In genomic region chr6:13296536-13296997, GRCh38 we compare ENCODE assay signal across 16 cellular contexts. TPM values are rescaled to one million over a fixed set of nuclear protein-coding genes. Genes with fewer than 3 reads are reported as not detected.
DNase-seq lines count a peak whose midpoint lies in the region; ATAC-seq, FAIRE-seq and TF ChIP-seq lines count a peak whose summit lies in the region.
"Had no signal": no experiment of that assay in that cellular context is flagged by ENCODE, and none has a peak within 500 bp of the region (broad histone marks: within the 10 kb centered on the region; RNA-seq: fewer than 3 reads in every experiment).

No MANE protein-coding gene starts in this region.

- DNase-seq in GM12865 (ENCODE audit: low read depth) = peak; percentile 20
- peak; percentile 57 for DNase-seq in GM23338 (ENCODE audit: low spot score)
- peak; percentile 40 for DNase-seq in NCI-H345 (lab: John Stamatoyannopoulos, UW)
- no peak for DNase-seq in HepG2 (ENCODE audit: low spot score)
- DNase-seq in OCI-M2 (lab: John Stamatoyannopoulos, UW; ENCODE audit: unreplicated experiment) = no peak
- no peak for DNase-seq in NCI-H1105 treated with DMSO at 0.1 percent for 48 hours (lab: John Stamatoyannopoulos, UW)
- DNase-seq in tibial nerve (ENCODE audit: low spot score in 2 of 2) = no peak
- DNase-seq: activated CD4-positive, alpha-beta T cell treated with anti-CD3 and anti-CD28 coated beads for 4 hours; AML-193; kidney; mucosa of descending colon; MV-4-11; substantia nigra had no signal

- H3K4me2 ChIP-seq in GM23338 (no peak overlapping the region), HepG2 (ENCODE audit: low read depth, low read length) (no peak overlapping the region)

- H3K27ac ChIP-seq in GM23338 (ENCODE audit: low read depth) = no peak overlapping the region
- no peak overlapping the region for H3K27ac ChIP-seq in HepG2 (ENCODE audit: extremely low read length, insufficient read depth, low read length)
- no peak overlapping the region for H3K27ac ChIP-seq in tibial nerve

- TF ChIP-seq RAD21 in HepG2 (CRISPR knock-in tag; IDR thresholded peaks at IDR 0.05) = no peak

- intact Hi-C loops in HepG2 (cut with micrococcal nuclease; ENCODE audit: unreplicated experiment) = no loop called here

- H3K79me2 ChIP-seq in GM23338 (replicated peaks; ENCODE audit: insufficient read depth) (no peaks in the 10 kb centered on the region; the same call in 1 of the 2 replicates), HepG2 (ENCODE audit: insufficient read depth, low read length) (no peaks in the 10 kb centered on the region)

- H2AFZ ChIP-seq in GM23338 (no peak overlapping the region), HepG2 (ENCODE audit: low read length) (no peak overlapping the region)

- peaks cover 49% of the 10 kb centered on the region for H3K36me3 Mint-ChIP-seq in GM23338 (ENCODE audit: low read depth)

- H3K27ac Mint-ChIP-seq in GM23338 = peak overlapping the region; percentile 50
- H3K27ac Mint-ChIP-seq: activated naive CD8-positive, alpha-beta T cell had no signal

- H3K9me3 ChIP-seq in HepG2 (ENCODE audit: low read length) (no peaks in the 10 kb centered on the region), tibial nerve (no peaks in the 10 kb centered on the region)
- H3K9me3 ChIP-seq: mucosa of descending colon had no signal

- in situ Hi-C loops in HepG2 (cut with HindIII; ENCODE audit: extremely low pct_ligation_motif_present, low pct_unique_long_range_greater_than_20kb) = no loop called here

- 0 out of 2 replicates have a peak, but pooled peaks cover 3% of the 10 kb centered on the region for H4K20me1 ChIP-seq in GM23338 (replicated peaks; ENCODE audit: insufficient read depth)
- H4K20me1 ChIP-seq in HepG2 (ENCODE audit: insufficient read depth, low read length) = no peaks in the 10 kb centered on the region

- ATAC-seq in GM23338 (peak; percentile 83), HepG2 (peak; percentile 39), HG02678 (IDR thresholded peaks at IDR 0.05; ENCODE audit: unreplicated experiment) (no peak)
- ATAC-seq: mucosa of descending colon had no signal

- WGBS in HepG2 (ENCODE audit: low lambda C conversion rate) = 93% methylated on average over 9 of the region's 9 CpGs
- 89 to 91% methylated on average over 9 of the region's 9 CpGs for WGBS in tibial nerve, 2 donors

- TF ChIP-seq POLR2A in HepG2 (IDR thresholded peaks at IDR 0.05; ENCODE audit: insufficient read depth in 1 of 2, low read depth in 2 of 2, low read length in 2 of 2) (no peak), tibial nerve (IDR thresholded peaks at IDR 0.05) (no peak)

- H3K4me3 ChIP-seq in GM12865 (ENCODE audit: low read depth, low read length) (no peak overlapping the region), GM23338 (no peak overlapping the region), HepG2 (replicated peaks in 1 of 3; ENCODE audit: insufficient read depth in 1 of 3, low read depth in 2 of 3, low read length in 3 of 3) (no peak overlapping the region), tibial nerve (no peak overlapping the region)
- H3K4me3 ChIP-seq: mucosa of descending colon had no signal

- no peaks in the 10 kb centered on the region for H3K9me2 ChIP-seq in GM23338 (ENCODE audit: insufficient read depth)

- no peak for TF ChIP-seq CTCF in GM12865 (IDR thresholded peaks at IDR 0.05; ENCODE audit: insufficient read depth, low read depth, low read length, missing control alignments)
- TF ChIP-seq CTCF in GM23338 (conservative IDR thresholded peaks at IDR 0.05; ENCODE audit: low read depth in 2 of 2) = peak; percentile 39 to 43; a peak in 3 of 4 replicates
- no peak for TF ChIP-seq CTCF in HepG2 (CRISPR knock-in tag; IDR thresholded peaks at IDR 0.05)
- no peak for TF ChIP-seq CTCF in tibial nerve (IDR thresholded peaks at IDR 0.05)

- H3K36me3 ChIP-seq in GM23338 (ENCODE audit: insufficient read depth) = peaks cover 9% of the 10 kb centered on the region
- peaks cover 25 to 46% of the 10 kb centered on the region in 2 experiments for H3K36me3 ChIP-seq in HepG2 (replicated peaks in 1 of 2; ENCODE audit: control insufficient read depth in 1 of 2, insufficient read depth in 2 of 2, low read length in 2 of 2)
- H3K36me3 ChIP-seq in tibial nerve = peaks cover 0 to 96% (median 5%) of the 10 kb centered on the region in 3 donors

- no peaks in the 10 kb centered on the region for H3K27me3 Mint-ChIP-seq in GM23338 (ENCODE audit: insufficient read depth, low read depth, poor library complexity)
- H3K27me3 Mint-ChIP-seq: activated naive CD8-positive, alpha-beta T cell; central memory CD8-positive, alpha-beta T cell had no signal

- no peak for FAIRE-seq in HepG2 (lab: Jason Lieb, UNC)
- FAIRE-seq: kidney had no signal

- H3K4me3 Mint-ChIP-seq in GM23338 = no peak overlapping the region
- H3K4me3 Mint-ChIP-seq: activated naive CD8-positive, alpha-beta T cell; central memory CD8-positive, alpha-beta T cell had no signal

- POLR2A ChIA-PET in HepG2 (lab: Yijun Ruan, JAX) = no interaction called here

- no peaks in the 10 kb centered on the region for H3F3A ChIP-seq in GM23338 (replicated peaks; ENCODE audit: low read depth)

- H3K9ac ChIP-seq in HepG2 (ENCODE audit: insufficient read depth, low read depth, low read length) = no peak overlapping the region

- H3K9me3 Mint-ChIP-seq in GM23338 = no peaks in the 10 kb centered on the region
- H3K9me3 Mint-ChIP-seq: central memory CD8-positive, alpha-beta T cell had no signal

- no peaks in the 10 kb centered on the region for H3K4me1 ChIP-seq in GM23338 (ENCODE audit: insufficient read depth)
- peaks cover 15% of the 10 kb centered on the region for H3K4me1 ChIP-seq in HepG2 (ENCODE audit: insufficient read depth, low read length)
- peaks cover 0 to 7% (median under 1%) of the 10 kb centered on the region in 4 donors for H3K4me1 ChIP-seq in tibial nerve

- no peaks in the 10 kb centered on the region for H3K27me3 ChIP-seq in GM23338 (ENCODE audit: insufficient read depth)
- H3K27me3 ChIP-seq in HepG2 (ENCODE audit: control insufficient read depth in 1 of 2, insufficient read depth in 2 of 2, low read length in 2 of 2) = no peaks in the 10 kb centered on the region
- no peaks in the 10 kb centered on the region for H3K27me3 ChIP-seq in tibial nerve

- CTCF ChIA-PET in HepG2 (lab: Yijun Ruan, JAX; ENCODE audit: low intra/inter-chr PET ratio, low total read pairs) = no interaction called here

- no peaks in the 10 kb centered on the region; the same call in 2 of the 3 replicates for H3K4me1 Mint-ChIP-seq in GM23338
- H3K4me1 Mint-ChIP-seq: central memory CD8-positive, alpha-beta T cell had no signal

- BruUV-seq in HepG2 (replicated peaks; lab: Mats Ljungman, UMichigan) = no TSS peak

- TF ChIP-seq EP300 in HepG2 (IDR thresholded peaks at IDR 0.05; ENCODE audit: low read depth in 2 of 2, low read length in 2 of 2) (no peak), HepG2 (CRISPR knock-in tag; IDR thresholded peaks at IDR 0.05; ENCODE audit: borderline replicate concordance) (no peak), tibial nerve (IDR thresholded peaks at IDR 0.05) (no peak)

TF ChIP-seq in GM23338, 12 proteins besides CTCF, POLR2A, EP300 and RAD21 (continues in another document):
- TF ChIP-seq ZNF114 (CRISPR knock-in tag; IDR thresholded peaks at IDR 0.05) = no peak

TF ChIP-seq in HepG2, 621 proteins besides CTCF, POLR2A, EP300 and RAD21:
- no peak for TF ChIP-seq ZFP37 (CRISPR knock-in tag; IDR thresholded peaks at IDR 0.05; ENCODE audit: borderline replicate concordance)
- no peak for TF ChIP-seq AGO1 (IDR thresholded peaks at IDR 0.05; ENCODE audit: low read depth, low read length, poor library complexity, severe bottlenecking)
TF ChIP-seq in HepG2: peak in this region for 0.

RNA-seq across cellular contexts. Expression of gene TBC1D7, which starts 31.8 kb away (rescaled TPM):
- total RNA-seq in GM23338 (2014; rRNA removed; shearing (Covaris generic)) = 42.8 and 62.0 TPM in 2 replicates
- polyA plus RNA-seq in GM23338 (2016; fragmentation: Nextera tagmentation; extraction: Ambion mirVana) = 57.7 and 70.4 TPM in 2 replicates
- 23.3 and 28.5 TPM in 2 replicates for total RNA-seq in HepG2 (2016; rRNA removed; fragmentation: Illumina TruSeq; extraction: Trizol)
- total RNA-seq in HepG2 (2016; cell fraction: cytosol; rRNA removed; fragmentation: Illumina TruSeq; extraction: Trizol; ENCODE audit: low read depth) = 12.0 and 14.1 TPM in 2 replicates
- total RNA-seq in HepG2 (2016; cell fraction: insoluble cytoplasmic fraction; rRNA removed; fragmentation: Illumina TruSeq; extraction: Trizol) = 25.7 and 25.9 TPM in 2 replicates
- total RNA-seq in HepG2 (2016; cell fraction: membrane; rRNA removed; fragmentation: Illumina TruSeq; extraction: Trizol) = 18.1 and 20.7 TPM in 2 replicates
- 38.3 and 38.4 TPM in 2 replicates for total RNA-seq in HepG2 (2016; cell fraction: nucleus; rRNA removed; fragmentation: Illumina TruSeq; extraction: Trizol)
- 24.3 and 30.8 TPM in 2 replicates for polyA plus RNA-seq in HepG2 (2011; rRNA removed)
- 14.7 and 17.2 TPM in 2 replicates for polyA plus RNA-seq in HepG2 (2011; cell fraction: cytosol; rRNA removed)
- polyA plus RNA-seq in HepG2 (2011; cell fraction: nucleus; rRNA removed) = 14.9 and 19.7 TPM in 2 replicates
- 18.4 and 21.3 TPM in 2 replicates for polyA plus RNA-seq in HepG2 (2012)
- polyA plus RNA-seq in HepG2 (2016; cell fraction: cytosol; fragmentation: Illumina TruSeq; extraction: Trizol; ENCODE audit: low read depth) = 10.6 and 14.9 TPM in 2 replicates
- polyA plus RNA-seq in HepG2 (2016; cell fraction: insoluble cytoplasmic fraction; fragmentation: Illumina TruSeq; extraction: Trizol; ENCODE audit: low read depth) = 37.2 and 41.0 TPM in 2 replicates
- polyA plus RNA-seq in HepG2 (2016; cell fraction: membrane; fragmentation: Illumina TruSeq; extraction: Trizol; ENCODE audit: low read depth) = 14.6 and 19.3 TPM in 2 replicates
- polyA plus RNA-seq in HepG2 (2016; cell fraction: nucleus; fragmentation: Illumina TruSeq; extraction: Trizol; ENCODE audit: insufficient read depth, low read depth) = 27.9 and 28.4 TPM in 2 replicates
- polyA minus RNA-seq in HepG2 (2011; rRNA and poly(A)+ RNA removed; ENCODE audit: low replicate concordance) = 32.1 and 53.3 TPM in 2 replicates
- 8.5 and 11.2 TPM in 2 replicates for polyA minus RNA-seq in HepG2 (2011; cell fraction: cytosol; rRNA and poly(A)+ RNA removed)
- polyA minus RNA-seq in HepG2 (2011; cell fraction: nucleus; rRNA and poly(A)+ RNA removed) = 56.8 and 61.8 TPM in 2 replicates
- total RNA-seq in tibial nerve = 10 to 100 TPM in 1 of 4 donors, 1 to 10 TPM in 3; 5.5 to 28.2 (median 7.1) TPM

Comparison
In these comparisons a context has a peak if more than half of its experiments do, and no peak if none do; other contexts are left out.
1. DNase-seq: peak in GM12865 (single experiment), GM23338 (single experiment) and NCI-H345 (single experiment); none in HepG2 (single experiment), OCI-M2 (single experiment), NCI-H1105 treated with DMSO at 0.1 percent for 48 hours (single experiment) and tibial nerve (0 of 2).
2. CTCF ChIP-seq: peak in GM23338 (2 of 2); none in GM12865 (single experiment), HepG2 (single experiment) and tibial nerve (0 of 5).